Comparison of ENCODE assay signal across 21 cellular contexts in genomic region chr2:40584432-40584831, GRCh38.
"Had no signal": no experiment of that assay in that cellular context is flagged by ENCODE, and none has a peak within 500 bp of the region (broad histone marks: within the 10 kb centered on the region; RNA-seq: fewer than 3 reads in every experiment).

No MANE protein-coding gene starts in this region.

- H3K4me3 ChIP-seq: ascending aorta, cardiac muscle cell, esophagus squamous epithelium, left lung, spleen, upper lobe of right lung had no signal

- H3K4me3 Mint-ChIP-seq: activated naive CD4-positive, alpha-beta T cell treated with anti-CD3 and anti-CD28 coated beads, Interleukin-2, amount 50 U/mL, for 24 hours; dendritic cell treated with granulocyte-macrophage colony-stimulating factor and Interleukin-4, amounts not matched to agents 40 ng/mL and 50 ng/mL, for 4 days; mesothelial cell of epicardium; nephron had no signal

- H3K9ac ChIP-seq: parathyroid adenoma had no signal

- H3K27ac Mint-ChIP-seq: activated naive CD4-positive, alpha-beta T cell treated with anti-CD3 and anti-CD28 coated beads, Interleukin-2, amount 50 U/mL, for 24 hours; dendritic cell treated with granulocyte-macrophage colony-stimulating factor and Interleukin-4, amounts not matched to agents 40 ng/mL and 50 ng/mL, for 4 days; mesothelial cell of epicardium; nephron had no signal

- DNase-seq: activated CD4-positive, alpha-beta T cell treated with anti-CD3 and anti-CD28 coated beads, Interleukin-2, amount 50 U/mL, for 1 hour; activated CD8-positive, alpha-beta memory T cell treated with anti-CD3 and anti-CD28 coated beads, Interleukin-2, amount 50 U/mL, for 4 hours; activated effector memory CD4-positive, alpha-beta T cell treated with anti-CD3 and anti-CD28 coated beads, Interleukin-2, amount 50 U/mL, for 16 hours; activated T-cell treated with anti-CD3 and anti-CD28 coated beads, Interleukin-2, amount 50 U/mL, for 48 hours; effector CD8-positive, alpha-beta T cell; esophagus squamous epithelium; left lung; spleen; stimulated activated CD8-positive, alpha-beta memory T cell treated with anti-CD3 and anti-CD28 coated beads, Interleukin-4, amount 100 ng/mL, for 48 hours; stimulated activated naive CD4-positive, alpha-beta T cell; T1000; upper lobe of right lung had no signal

- H3K4me1 Mint-ChIP-seq: activated naive CD4-positive, alpha-beta T cell treated with anti-CD3 and anti-CD28 coated beads, Interleukin-2, amount 50 U/mL, for 24 hours; nephron had no signal

- H3K79me2 ChIP-seq: parathyroid adenoma had no signal

- H3K9me3 ChIP-seq: ascending aorta, esophagus squamous epithelium, left lung, upper lobe of right lung had no signal

- H2AFZ ChIP-seq: parathyroid adenoma had no signal

- ATAC-seq: activated CD4-positive, CD25-positive, alpha-beta regulatory T cell treated with anti-CD3 and anti-CD28 coated beads, Interleukin-2, amount 50 U/mL, for 24 hours; left lung; sciatic nerve; upper lobe of right lung had no signal

- H3K9me3 Mint-ChIP-seq: activated naive CD4-positive, alpha-beta T cell treated with anti-CD3 and anti-CD28 coated beads, Interleukin-2, amount 50 U/mL, for 24 hours; dendritic cell treated with granulocyte-macrophage colony-stimulating factor and Interleukin-4, amounts not matched to agents 40 ng/mL and 50 ng/mL, for 4 days had no signal

- H3K36me3 Mint-ChIP-seq: activated naive CD4-positive, alpha-beta T cell treated with anti-CD3 and anti-CD28 coated beads, Interleukin-2, amount 50 U/mL, for 24 hours had no signal

- H3K27me3 ChIP-seq: ascending aorta, cardiac muscle cell, esophagus squamous epithelium, left lung, spleen, upper lobe of right lung had no signal

- H3K27me3 Mint-ChIP-seq: activated naive CD4-positive, alpha-beta T cell treated with anti-CD3 and anti-CD28 coated beads, Interleukin-2, amount 50 U/mL, for 24 hours; dendritic cell treated with granulocyte-macrophage colony-stimulating factor and Interleukin-4, amounts not matched to agents 40 ng/mL and 50 ng/mL, for 4 days had no signal

- H3K4me1 ChIP-seq: ascending aorta, esophagus squamous epithelium, left lung, parathyroid adenoma, spleen, upper lobe of right lung had no signal

- H3K27ac ChIP-seq: ascending aorta, cardiac muscle cell, esophagus squamous epithelium, left lung, parathyroid adenoma, spleen, upper lobe of right lung had no signal

- H3K36me3 ChIP-seq: ascending aorta, cardiac muscle cell, esophagus squamous epithelium, left lung, spleen, upper lobe of right lung had no signal
